ENCODE assay signal across 1 cellular context in genomic region chr5:70866821-70867220, GRCh38. TPM values are rescaled to one million over a fixed set of nuclear protein-coding genes. Genes with fewer than 3 reads are reported as not detected.
"Had no signal": no experiment of that assay in that cellular context is flagged by ENCODE, and none has a peak within 500 bp of the region (broad histone marks: within the 10 kb centered on the region; RNA-seq: fewer than 3 reads in every experiment).

No MANE protein-coding gene starts in this region.

RNA-seq across cellular contexts. Expression of gene SERF1A, which starts 33.6 kb away (rescaled TPM):
- total RNA-seq: left lobe of liver had no signal
